8 cellular contexts compared by ENCODE assay signal in the genomic region with DNA sequence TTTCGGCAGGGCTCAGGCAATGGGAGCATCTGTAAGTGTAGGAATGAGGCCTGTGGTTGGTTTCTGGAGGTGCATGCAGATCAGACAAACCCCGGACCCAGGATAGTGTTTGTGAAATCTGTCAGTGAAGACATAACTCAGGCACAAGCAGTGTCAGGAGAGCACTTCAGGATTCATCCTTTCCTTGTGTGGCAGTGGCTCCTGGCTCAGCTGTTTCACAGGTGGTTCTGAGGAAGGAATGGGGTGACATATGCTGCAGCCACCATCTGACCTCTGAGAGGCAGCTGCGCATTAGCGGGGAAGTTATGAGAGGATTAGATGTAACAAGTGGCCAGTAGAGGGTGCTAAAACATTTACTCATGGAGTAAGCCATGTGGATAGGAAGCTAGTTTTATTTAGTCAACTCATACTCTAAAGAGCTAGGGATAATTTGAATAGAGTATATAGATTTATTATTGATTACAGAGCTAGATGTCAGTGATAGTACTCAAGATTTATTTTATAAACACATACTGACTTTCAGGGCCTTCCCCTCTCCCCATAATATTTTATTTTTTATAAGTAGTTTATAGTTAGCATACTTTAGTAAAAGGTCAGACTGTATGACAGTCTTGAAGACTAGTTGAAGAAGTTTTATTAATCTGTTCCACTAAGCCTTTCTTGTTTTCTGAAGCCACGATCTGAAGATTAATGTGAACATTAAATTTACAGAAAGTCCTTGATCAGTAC. TPM values are rescaled to one million over a fixed set of nuclear protein-coding genes. Genes with fewer than 3 reads are reported as not detected.
DNase-seq lines count a peak whose midpoint lies in the region; ATAC-seq and TF ChIP-seq lines count a peak whose summit lies in the region.

No MANE protein-coding gene starts in this region.

- no peak for TF ChIP-seq POLR2A in gastroesophageal sphincter (IDR thresholded peaks at IDR 0.05)

- H3K27me3 ChIP-seq in GM23248 (replicated peaks; ENCODE audit: insufficient read depth) (no peaks in the 10 kb centered on the region), gastroesophageal sphincter (no peaks in the 10 kb centered on the region), osteoblast (ENCODE audit: insufficient read depth, low read length) (no peaks in the 10 kb centered on the region)

- H3K27me3 Mint-ChIP-seq in activated T-cell treated with anti-CD3 and anti-CD28 coated beads, Interleukin-2, amount 50 U/mL, for 72 hours (ENCODE audit: low read depth), result no peaks in the 10 kb centered on the region

- H3K4me3 ChIP-seq in GM12864 (ENCODE audit: low read depth, low read length) (no peak overlapping the region), GM23248 (no peak overlapping the region), gastroesophageal sphincter (no peak overlapping the region), osteoblast (ENCODE audit: insufficient read depth, low read length) (no peak overlapping the region)
- H3K4me3 ChIP-seq in Jurkat, Clone E6-1 (ENCODE audit: low read length), result no peak overlapping the region

- no peaks in the 10 kb centered on the region for H3K9me2 ChIP-seq in GM23248 (ENCODE audit: insufficient read depth)

- H3K9me3 ChIP-seq in GM23248 (ENCODE audit: low read depth) (no peaks in the 10 kb centered on the region), gastroesophageal sphincter (no peaks in the 10 kb centered on the region), osteoblast (ENCODE audit: low read depth, low read length) (no peaks in the 10 kb centered on the region)

- 62 to 67% methylated on average over 5 of the region's 5 CpGs for WGBS in GM23248 (ENCODE audit: low coverage in 1 of 2, low lambda C conversion rate in 2 of 2, missing lambda C conversion rate in 2 of 2), 2 experiments
- WGBS in gastroesophageal sphincter (ENCODE audit: low coverage in 1 of 2), 2 donors, result 15 to 32% methylated on average over 3 of the region's 5 CpGs

- H2AFZ ChIP-seq in GM23248 (no peak overlapping the region), osteoblast (ENCODE audit: low read length) (no peak overlapping the region)

- TF ChIP-seq EP300 in gastroesophageal sphincter (IDR thresholded peaks at IDR 0.05), result no peak

- no peak overlapping the region for H3K9ac ChIP-seq in GM23248

- H3K36me3 ChIP-seq in GM23248 (ENCODE audit: low read depth), result 0 out of 2 replicates have a peak, but pooled peaks cover 4% of the 10 kb centered on the region
- peaks cover 0 to 36% of the 10 kb centered on the region in 2 donors for H3K36me3 ChIP-seq in gastroesophageal sphincter
- H3K36me3 ChIP-seq in osteoblast (ENCODE audit: insufficient read depth, low read length), result peaks cover 5% of the 10 kb centered on the region

- no peak overlapping the region for H3K4me2 ChIP-seq in GM23248 (ENCODE audit: unreplicated experiment)
- H3K4me2 ChIP-seq in osteoblast (ENCODE audit: insufficient read depth, low read length), result no peak overlapping the region

- in situ Hi-C loops in GM23248 (cut with MboI), result no loop called here

- H3K79me2 ChIP-seq in GM23248 (ENCODE audit: insufficient read depth) (peaks cover 7% of the 10 kb centered on the region; the same call in 1 of the 2 replicates), osteoblast (ENCODE audit: insufficient read depth, low read length) (peaks cover 44% of the 10 kb centered on the region)

- H3K4me1 Mint-ChIP-seq in activated T-cell treated with anti-CD3 and anti-CD28 coated beads, Interleukin-2, amount 50 U/mL, for 72 hours (ENCODE audit: low read depth), result peaks cover 7% of the 10 kb centered on the region

- TF ChIP-seq CTCF in GM12864 (IDR thresholded peaks at IDR 0.05; ENCODE audit: low read depth, low read length, missing control alignments) (peak; percentile 41), gastroesophageal sphincter (IDR thresholded peaks at IDR 0.05) (peak; percentile 55 to 70 (median 58)), osteoblast (IDR thresholded peaks at IDR 0.05; ENCODE audit: extremely low read depth, low read depth, low read length) (peak; percentile 76)

- H3K27ac ChIP-seq in GM23248 (no peak overlapping the region), gastroesophageal sphincter (peak overlapping the region in 3 of 4 donors; percentile 19 to 39 (median 33)), osteoblast (ENCODE audit: low read depth, low read length) (peak overlapping the region; percentile 44)

- DNase-seq in GM12864 (ENCODE audit: low read depth), result peak; percentile 18
- DNase-seq in GM23248, result peak; percentile 91
- peak; percentile 62 for DNase-seq in Jurkat, Clone E6-1 (ENCODE audit: low read depth, low spot score)
- DNase-seq in NOMO-1 treated with dmso at 0.1 percent for 144 hours (lab: John Stamatoyannopoulos, UW; ENCODE audit: unreplicated experiment), result peak; percentile 78
- peak; percentile 24 to 35 for DNase-seq in activated T-cell treated with anti-CD3 and anti-CD28 coated beads, Interleukin-2, amount 50 U/mL, for 72 hours
- DNase-seq in osteoblast (ENCODE audit: insufficient read length, low spot score, missing footprints), result peak; percentile 41
- no peak for DNase-seq in GM19238 (ENCODE audit: insufficient read length, low spot score)

- H3K4me3 Mint-ChIP-seq in activated T-cell treated with anti-CD3 and anti-CD28 coated beads, Interleukin-2, amount 50 U/mL, for 72 hours, result no peak overlapping the region

- ATAC-seq in activated T-cell treated with anti-CD3 and anti-CD28 coated beads, Interleukin-2, amount 50 U/mL, for 72 hours (replicated peaks in 1 of 2), result peak; percentile 76 to 84
- ATAC-seq in gastroesophageal sphincter, result peak; percentile 76

- H3K4me1 ChIP-seq in GM23248 (ENCODE audit: insufficient read depth) (0 out of 2 replicates have a peak, but pooled peaks cover 10% of the 10 kb centered on the region), gastroesophageal sphincter (peaks cover 0 to 38% (median 8%) of the 10 kb centered on the region in 3 donors), osteoblast (ENCODE audit: insufficient read depth, low read length) (peaks cover 6% of the 10 kb centered on the region)

- no peaks in the 10 kb centered on the region for H3K9me3 Mint-ChIP-seq in activated T-cell treated with anti-CD3 and anti-CD28 coated beads, Interleukin-2, amount 50 U/mL, for 72 hours

- no peaks in the 10 kb centered on the region for H4K20me1 ChIP-seq in GM23248 (ENCODE audit: insufficient read depth)
- H4K20me1 ChIP-seq in osteoblast (ENCODE audit: insufficient read depth, low read length), result no peaks in the 10 kb centered on the region

- H3K36me3 Mint-ChIP-seq in activated T-cell treated with anti-CD3 and anti-CD28 coated beads, Interleukin-2, amount 50 U/mL, for 72 hours (ENCODE audit: insufficient read depth in 2 of 2), result peaks cover 3 to 20% of the 10 kb centered on the region in 2 donors

- H3K27ac Mint-ChIP-seq in activated T-cell treated with anti-CD3 and anti-CD28 coated beads, Interleukin-2, amount 50 U/mL, for 72 hours, result no peak overlapping the region

- H3F3A ChIP-seq in GM23248 (ENCODE audit: insufficient read depth), result no peaks in the 10 kb centered on the region

RNA-seq across cellular contexts. Expression of gene NNT, which starts 28.4 kb away (rescaled TPM):
- 27.2 and 47.2 TPM in 2 replicates for total RNA-seq in GM23248 (2014; rRNA removed; shearing (Covaris generic))
- polyA plus RNA-seq in GM23248 (2016; fragmentation: Nextera tagmentation; extraction: Ambion mirVana), result 32.5 and 33.9 TPM in 2 replicates
- 45.7 TPM for polyA plus RNA-seq in Jurkat, Clone E6-1 (2012; ENCODE audit: insufficient read depth, insufficient read length)
- 100 to 1,000 TPM; 121 to 138 TPM for total RNA-seq in activated T-cell treated with anti-CD3 and anti-CD28 coated beads, Interleukin-2, amount 50 U/mL, for 72 hours
- total RNA-seq in gastroesophageal sphincter, result 10 to 100 TPM; 52.0 to 91.1 (median 74.3) TPM
- 94.8 and 101 TPM in 2 replicates for total RNA-seq in osteoblast
